ENCODE assay signal across 8 cellular contexts in genomic region chr20:49768204-49769124, GRCh38. TPM values are rescaled to one million over a fixed set of nuclear protein-coding genes. Genes with fewer than 3 reads are reported as not detected.
DNase-seq lines count a peak whose midpoint lies in the region; ATAC-seq and TF ChIP-seq lines count a peak whose summit lies in the region.

No MANE protein-coding gene starts in this region.

- no peaks in the 10 kb centered on the region for H3K79me2 ChIP-seq in hepatocyte

- peak overlapping the region; percentile 10 for H3K27ac Mint-ChIP-seq in activated naive CD8-positive, alpha-beta T cell treated with anti-CD3 and anti-CD28 coated beads, Interleukin-2, amount 10 ng/mL, durations not matched to agents 7 days and 5 days

- no peak overlapping the region for H2AFZ ChIP-seq in hepatocyte

- H3K9me3 ChIP-seq in hepatocyte (ENCODE audit: low read depth) (no peaks in the 10 kb centered on the region), skeletal muscle tissue (ENCODE audit: control insufficient read depth in 3 of 3, low read length in 3 of 3) (no peaks in the 10 kb centered on the region)

- H3K4me1 Mint-ChIP-seq in activated naive CD8-positive, alpha-beta T cell treated with anti-CD3 and anti-CD28 coated beads, Interleukin-2, amount 10 ng/mL, durations not matched to agents 7 days and 5 days: peaks cover 40% of the 10 kb centered on the region

- peaks cover 3% of the 10 kb centered on the region for H3K9me3 Mint-ChIP-seq in activated naive CD8-positive, alpha-beta T cell treated with anti-CD3 and anti-CD28 coated beads, Interleukin-2, amount 10 ng/mL, durations not matched to agents 7 days and 5 days

- TF ChIP-seq CTCF in hepatocyte (IDR thresholded peaks at IDR 0.05; ENCODE audit: poor library complexity): no peak

- H3K9me2 ChIP-seq in hepatocyte (replicated peaks; ENCODE audit: insufficient read depth): no peaks in the 10 kb centered on the region

- H3K4me1 ChIP-seq in hepatocyte (ENCODE audit: insufficient read depth) (peaks cover 27% of the 10 kb centered on the region), skeletal muscle tissue (ENCODE audit: control insufficient read depth in 3 of 3, insufficient read depth in 3 of 3, low read length in 3 of 3) (peaks cover 26 to 39% (median 27%) of the 10 kb centered on the region in 3 donors)

- DNase-seq in EH (ENCODE audit: low read depth) (peak; percentile 87), NCI-H2029 (lab: John Stamatoyannopoulos, UW) (peak; percentile 47), hepatocyte (ENCODE audit: low spot score) (peak; percentile 79)
- peak; percentile 48 for DNase-seq in activated naive CD8-positive, alpha-beta T cell treated with anti-CD3 and anti-CD28 coated beads, Interleukin-2, amount 10 ng/mL, durations not matched to agents 7 days and 5 days

- peak overlapping the region; percentile 21 to 42 (median 28) for H3K9ac ChIP-seq in skeletal muscle tissue (ENCODE audit: low read depth in 1 of 3, low read length in 3 of 3)

- peaks cover 13% of the 10 kb centered on the region for H3K36me3 Mint-ChIP-seq in activated naive CD8-positive, alpha-beta T cell treated with anti-CD3 and anti-CD28 coated beads, Interleukin-2, amount 10 ng/mL, durations not matched to agents 7 days and 5 days

- H3K36me3 ChIP-seq in hepatocyte (replicated peaks; ENCODE audit: insufficient read depth, low read depth) (no peaks in the 10 kb centered on the region), skeletal muscle tissue (ENCODE audit: control insufficient read depth in 3 of 3, insufficient read depth in 3 of 3, low read length in 3 of 3) (no peaks in the 10 kb centered on the region)

- ATAC-seq in activated naive CD8-positive, alpha-beta T cell treated with anti-CD3 and anti-CD28 coated beads, Interleukin-2, amount 10 ng/mL, durations not matched to agents 7 days and 5 days (ENCODE audit: low read depth): peak; percentile 62
- no peak for ATAC-seq in GM19351 (IDR thresholded peaks at IDR 0.05; ENCODE audit: unreplicated experiment)
- no peak for ATAC-seq in HG03095 (IDR thresholded peaks at IDR 0.05; ENCODE audit: unreplicated experiment)
- no peak for ATAC-seq in GM18858 (IDR thresholded peaks at IDR 0.05; ENCODE audit: unreplicated experiment)

- no peaks in the 10 kb centered on the region for H3K27me3 ChIP-seq in hepatocyte
- no peaks in the 10 kb centered on the region for H3K27me3 ChIP-seq in skeletal muscle tissue (ENCODE audit: control insufficient read depth in 3 of 3, insufficient read depth in 3 of 3, low read length in 3 of 3)

- peak overlapping the region; percentile 65 for H3K4me3 Mint-ChIP-seq in activated naive CD8-positive, alpha-beta T cell treated with anti-CD3 and anti-CD28 coated beads, Interleukin-2, amount 10 ng/mL, durations not matched to agents 7 days and 5 days

- H3K27ac ChIP-seq in hepatocyte (peak overlapping the region; percentile 71), skeletal muscle tissue (ENCODE audit: low read depth, low read length) (peak overlapping the region; percentile 83)

- no peak overlapping the region for H3K4me3 ChIP-seq in hepatocyte
- peak overlapping the region in 2 of 3 donors; percentile 31 to 51 for H3K4me3 ChIP-seq in skeletal muscle tissue (ENCODE audit: low read length in 3 of 3)

- no peaks in the 10 kb centered on the region for H4K20me1 ChIP-seq in hepatocyte (ENCODE audit: insufficient read depth, poor library complexity, severe bottlenecking)

- whole genome bisulfite sequencing in hepatocyte (ENCODE audit: low lambda C conversion rate, missing lambda C conversion rate): 25% methylated on average over 8 of the region's 8 CpGs

- peaks cover 58% of the 10 kb centered on the region for H3K27me3 Mint-ChIP-seq in activated naive CD8-positive, alpha-beta T cell treated with anti-CD3 and anti-CD28 coated beads, Interleukin-2, amount 10 ng/mL, durations not matched to agents 7 days and 5 days

- POLR2A ChIA-PET in activated naive CD8-positive, alpha-beta T cell treated with anti-CD3 and anti-CD28 coated beads, Interleukin-2, amount 10 ng/mL, durations not matched to agents 7 days and 5 days (lab: Charles Lee): interaction anchor here (0.7 kb wide), 1 partner anchor 10 kb away, joined by 3 read pairs; no protein-coding TSS in a partner anchor

- H3K4me2 ChIP-seq in hepatocyte: peak overlapping the region; percentile 47

RNA-seq across cellular contexts. Expression of gene SLC9A8, which starts 44.2 kb away (rescaled TPM):
- total RNA-seq in activated naive CD8-positive, alpha-beta T cell treated with anti-CD3 and anti-CD28 coated beads, Interleukin-2, amount 10 ng/mL, durations not matched to agents 7 days and 5 days: 10 to 100 TPM; 18.8 to 22.3 TPM
- total RNA-seq in hepatocyte (6.7 and 10.4 TPM in 2 replicates), skeletal muscle tissue (3.1 TPM)
- polyA plus RNA-seq in hepatocyte: 4.9 and 8.2 TPM in 2 replicates

RNA-seq across cellular contexts. Expression of gene B4GALT5, which starts 54.8 kb away (rescaled TPM):
- total RNA-seq in activated naive CD8-positive, alpha-beta T cell treated with anti-CD3 and anti-CD28 coated beads, Interleukin-2, amount 10 ng/mL, durations not matched to agents 7 days and 5 days: 10 to 100 TPM; 13.5 to 13.7 TPM
- total RNA-seq in hepatocyte (41.8 and 42.5 TPM in 2 replicates), skeletal muscle tissue (14.6 TPM)
- polyA plus RNA-seq in hepatocyte: 12.0 and 12.9 TPM in 2 replicates
